In genomic region chr16:56781565-56781964, GRCh38 we compare ENCODE assay signal across 1 cellular context.
TF ChIP-seq lines count a peak whose summit lies in the region.

No MANE protein-coding gene starts in this region.

TF ChIP-seq in H1, 55 proteins besides CTCF, POLR2A, EP300 and RAD21 (continued from another document):
- no peak for TF ChIP-seq ATF2 (IDR thresholded peaks at IDR 0.05; ENCODE audit: low read length)
- TF ChIP-seq CBX5 (IDR thresholded peaks at IDR 0.05; ENCODE audit: low read depth, low read length) = no peak
